Comparison of ENCODE assay signal across 8 cellular contexts in genomic region chr20:46088409-46089075, GRCh38. TPM values are rescaled to one million over a fixed set of nuclear protein-coding genes. Genes with fewer than 3 reads are reported as not detected.
DNase-seq lines count a peak whose midpoint lies in the region; ATAC-seq and TF ChIP-seq lines count a peak whose summit lies in the region.

No MANE protein-coding gene starts in this region.

- H3K27ac ChIP-seq in lung (ENCODE audit: low read depth in 1 of 2, low read length in 1 of 2) (peak overlapping the region; percentile 99), upper lobe of right lung (peak overlapping the region; percentile 99)

- peak overlapping the region; percentile 84 for H3K4me3 Mint-ChIP-seq in MCF 10A (ENCODE audit: unreplicated experiment)

- H3K9me3 ChIP-seq in lung (ENCODE audit: control insufficient read depth in 2 of 2, insufficient read depth in 1 of 2, low read length in 1 of 2) (no peaks in the 10 kb centered on the region), upper lobe of right lung (no peaks in the 10 kb centered on the region)

- ATAC-seq in lung (ENCODE audit: insufficient read depth, low FRiP score) = no peak
- ATAC-seq in upper lobe of right lung = no peak
- no peak for ATAC-seq in GM21423 (IDR thresholded peaks at IDR 0.05; ENCODE audit: unreplicated experiment)

- H3K4me1 ChIP-seq in lung (ENCODE audit: control insufficient read depth in 2 of 2, insufficient read depth in 2 of 2, low read length in 2 of 2) (peaks cover 4 to 28% of the 10 kb centered on the region in 2 donors), upper lobe of right lung (peaks cover 56% of the 10 kb centered on the region)

- H3K4me1 Mint-ChIP-seq in MCF 10A (ENCODE audit: insufficient read depth, unreplicated experiment) = peaks cover 29% of the 10 kb centered on the region

- H3K27ac Mint-ChIP-seq in MCF 10A (ENCODE audit: low read depth, unreplicated experiment) = peak overlapping the region; percentile 85

- H3K4me3 ChIP-seq in lung (peak overlapping the region; percentile 85), upper lobe of right lung (peak overlapping the region; percentile 85)

- intact Hi-C loops in MCF 10A (cut with micrococcal nuclease) = loop anchor here (5.0 kb wide), 1 partner anchor 101 kb away; no protein-coding TSS in a partner anchor
- intact Hi-C loops in upper lobe of right lung (cut with DNase I) = no loop called here

- H3K27me3 Mint-ChIP-seq in MCF 10A (ENCODE audit: insufficient read depth, unreplicated experiment) = no peaks in the 10 kb centered on the region

- no TSS peak for BruUV-seq in MCF 10A (replicated peaks; lab: Mats Ljungman, UMichigan)

- no peaks in the 10 kb centered on the region for H3K9me3 Mint-ChIP-seq in MCF 10A (ENCODE audit: unreplicated experiment)

- CTCF ChIA-PET in MCF 10A (lab: Yijun Ruan, JAX) = interaction anchor here (0.6 to 3.9 kb wide), 23 partner anchors 10 to 477 kb away, joined by 3 to 64 read pairs (median 5); no protein-coding TSS in a partner anchor

- peaks cover 11% of the 10 kb centered on the region for H3K36me3 Mint-ChIP-seq in MCF 10A (ENCODE audit: insufficient read depth, unreplicated experiment)

- H3K36me3 ChIP-seq in lung (ENCODE audit: control insufficient read depth in 2 of 2, insufficient read depth in 2 of 2, low read length in 2 of 2) (no peaks in the 10 kb centered on the region), upper lobe of right lung (no peaks in the 10 kb centered on the region)

- DNase-seq in Daoy (ENCODE audit: low read depth) = peak; percentile 15
- peak; percentile 9 for DNase-seq in LoVo (ENCODE audit: low spot score)
- DNase-seq in MCF 10A (ENCODE audit: unreplicated experiment) = peak; percentile 36
- no peak for DNase-seq in lung (ENCODE audit: low spot score)
- no peak for DNase-seq in upper lobe of right lung
- no peak for DNase-seq in T-helper 9 cell
- DNase-seq in GOT3 (lab: John Stamatoyannopoulos, UW) = no peak

- 10 to 17% methylated on average over 10 of the region's 10 CpGs for WGBS in lung, 2 donors

- POLR2A ChIA-PET in MCF 10A (lab: Yijun Ruan, JAX) = interaction anchor here (0.7 to 4.6 kb wide), 24 partner anchors 11 to 752 kb away, joined by 3 to 83 read pairs (median 4); partner anchors contain the start of genes PCIF1, TP53RK, ZNF335 and ZSWIM1

- TF ChIP-seq CTCF in MCF 10A (IDR thresholded peaks at IDR 0.05; ENCODE audit: unreplicated experiment) = no peak
- no peak for TF ChIP-seq CTCF in lung (IDR thresholded peaks at IDR 0.05; ENCODE audit: control extremely low read depth, extremely low read depth)
- no peak for TF ChIP-seq CTCF in upper lobe of right lung (IDR thresholded peaks at IDR 0.05)

- H3K27me3 ChIP-seq in lung (ENCODE audit: control insufficient read depth, insufficient read depth) = no peaks in the 10 kb centered on the region
- H3K27me3 ChIP-seq in upper lobe of right lung = no peaks in the 10 kb centered on the region

RNA-seq across cellular contexts. Expression of gene NCOA5, which starts 1.2 kb away (rescaled TPM):
- 25.3 and 28.0 TPM in 2 replicates for total RNA-seq in Daoy (2014; rRNA removed; shearing (Covaris generic))
- total RNA-seq in MCF 10A (2022) = 26.0 and 31.2 TPM in 2 replicates
- total RNA-seq in lung = 10 to 100 TPM; 15.3 to 24.2 TPM
- polyA plus RNA-seq in lung = 10 to 100 TPM; 11.1 to 14.9 TPM
- 28.7 TPM for total RNA-seq in upper lobe of right lung

RNA-seq across cellular contexts. Expression of gene CD40, which starts 29.6 kb away (rescaled TPM):
- 0.06 TPM in 1 of 2 replicates, not detected in the other for total RNA-seq in Daoy (2014; rRNA removed; shearing (Covaris generic))
- total RNA-seq in MCF 10A (2022) = 1.5 and 2.3 TPM in 2 replicates
- 10 to 100 TPM; 20.4 to 28.1 TPM for total RNA-seq in lung
- polyA plus RNA-seq in lung = 10 to 100 TPM; 28.7 to 55.0 TPM
- total RNA-seq in upper lobe of right lung = 36.8 TPM

RNA-seq across cellular contexts. Expression of gene SLC12A5, which starts 59.5 kb away (rescaled TPM):
- 0.54 TPM in 1 of 2 replicates, not detected in the other for total RNA-seq in Daoy (2014; rRNA removed; shearing (Covaris generic))
- total RNA-seq in MCF 10A (2022) (0.75 and 0.98 TPM in 2 replicates), lung (under 1 TPM in 1 of 2 donors, not detected in 1; 0.52 TPM), upper lobe of right lung (2.0 TPM)
- polyA plus RNA-seq in lung = not detected

Comparison
In these comparisons a context has a peak if more than half of its experiments do, and no peak if none do; other contexts are left out.
1. DNase-seq: peak in Daoy (single experiment), LoVo (single experiment) and MCF 10A (single experiment); none in lung (single experiment), upper lobe of right lung (single experiment), T-helper 9 cell (single experiment) and GOT3 (single experiment).